In the genomic region with DNA sequence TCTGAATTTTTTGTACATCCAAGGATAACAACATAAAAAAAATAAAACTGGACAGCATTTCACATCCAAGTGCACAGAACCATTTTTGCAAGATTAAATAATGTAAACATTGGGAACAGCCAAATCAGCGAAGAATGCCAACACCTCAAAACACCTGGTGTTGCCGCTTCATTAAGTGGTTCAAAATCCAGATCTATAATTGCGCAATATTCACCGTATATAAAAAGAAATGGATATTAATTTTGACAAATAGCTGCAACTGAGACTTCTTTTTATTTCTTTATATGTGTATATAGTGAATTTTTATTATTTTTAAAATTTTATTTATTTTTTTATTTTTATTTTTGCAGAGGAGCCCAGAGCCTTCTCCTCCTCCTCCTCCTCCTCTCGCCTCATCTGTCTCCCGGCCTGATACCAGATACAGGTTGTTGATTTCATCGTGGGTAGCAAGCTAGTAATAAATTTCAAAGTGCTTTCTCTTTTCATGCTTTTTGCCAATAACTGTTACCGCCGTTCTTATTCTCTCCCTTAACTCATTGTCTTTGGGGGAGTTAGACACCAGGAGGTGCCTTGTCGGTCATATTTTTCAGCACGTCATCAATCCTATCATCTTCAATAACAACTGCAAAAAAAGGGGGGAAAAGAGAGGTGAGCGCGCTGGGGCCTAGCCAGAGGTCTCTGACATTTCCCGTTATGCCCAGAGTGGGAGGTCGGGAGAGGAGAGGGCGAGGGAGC, we compare ENCODE assay signal across 9 cellular contexts. TPM values are rescaled to one million over a fixed set of nuclear protein-coding genes. Genes with fewer than 3 reads are reported as not detected.
A peak's percentile ranks its signal among the peaks of the same experiment; 100 is the strongest.
DNase-seq lines count a peak whose midpoint lies in the region; FAIRE-seq and TF ChIP-seq lines count a peak whose summit lies in the region.
"Had no signal": no experiment of that assay in that cellular context is flagged by ENCODE, and none has a peak within 500 bp of the region (broad histone marks: within the 10 kb centered on the region; RNA-seq: fewer than 3 reads in every experiment).

No MANE protein-coding gene starts in this region.

- H3K36me3 Mint-ChIP-seq in astrocyte (ENCODE audit: low read depth, unreplicated experiment): no peaks in the 10 kb centered on the region

- H3K27ac Mint-ChIP-seq in astrocyte (ENCODE audit: unreplicated experiment): no peak overlapping the region

- H3K36me3 ChIP-seq in HUES64 (ENCODE audit: insufficient read depth, low read length): no peaks in the 10 kb centered on the region
- H3K36me3 ChIP-seq in astrocyte (ENCODE audit: insufficient read depth, low read length): no peaks in the 10 kb centered on the region
- no peaks in the 10 kb centered on the region for H3K36me3 ChIP-seq in iPS-20b (ENCODE audit: insufficient read depth, low read depth, low read length)
- peaks cover 19% of the 10 kb centered on the region for H3K36me3 ChIP-seq in skeletal muscle satellite cell (ENCODE audit: insufficient read depth, low read length)

- DNase-seq in astrocyte (ENCODE audit: low read depth): no peak
- no peak for DNase-seq in UCSD-AML1 (lab: John Stamatoyannopoulos, UW; ENCODE audit: unreplicated experiment)
- no peak for DNase-seq in amniotic stem cell (lab: John Stamatoyannopoulos, UW)
- no peak for DNase-seq in KBM-7
- no peak for DNase-seq in SK-N-DZ (ENCODE audit: low spot score)
- DNase-seq: activated CD4-positive, alpha-beta T cell treated with anti-CD3 and anti-CD28 coated beads, Interleukin-2, amount 50 U/mL, for 4 hours had no signal

- H3K9ac ChIP-seq in HUES64 (ENCODE audit: low read depth, low read length) (no peak overlapping the region), astrocyte (ENCODE audit: low read length) (peak overlapping the region; percentile 95), iPS-20b (ENCODE audit: low read depth, low read length) (no peak overlapping the region), skeletal muscle satellite cell (ENCODE audit: low read depth, low read length) (peak overlapping the region; percentile 91)

- in situ Hi-C loops in KBM-7 (cut with MboI; ENCODE audit: low pct_unique_long_range_greater_than_20kb, low sequenced_read_pairs): loop anchor here (25.0 kb wide), 1 partner anchor 271 kb away; no protein-coding TSS in a partner anchor

- H3K27me3 ChIP-seq in HUES64 (ENCODE audit: insufficient read depth, low read length) (peaks cover 70% of the 10 kb centered on the region), astrocyte (ENCODE audit: insufficient read depth, low read length) (no peaks in the 10 kb centered on the region), iPS-20b (ENCODE audit: insufficient read depth, low read length) (peaks cover 93% of the 10 kb centered on the region), skeletal muscle satellite cell (ENCODE audit: control insufficient read depth, insufficient read depth, low read length) (no peaks in the 10 kb centered on the region)

- no peaks in the 10 kb centered on the region for H3K9me3 Mint-ChIP-seq in astrocyte (ENCODE audit: unreplicated experiment)

- 36% methylated on average over 12 of the region's 16 CpGs for WGBS in HUES64

- H2AFZ ChIP-seq in astrocyte (ENCODE audit: low read depth, low read length): peak overlapping the region; percentile 69

- H3K27ac ChIP-seq in HUES64 (ENCODE audit: low read depth, low read length) (no peak overlapping the region), astrocyte (ENCODE audit: low read depth, low read length) (no peak overlapping the region), iPS-20b (ENCODE audit: low read length) (no peak overlapping the region)

- H3K4me3 Mint-ChIP-seq in astrocyte (ENCODE audit: unreplicated experiment): peak overlapping the region; percentile 91

- H3K4me2 ChIP-seq in astrocyte (ENCODE audit: low read length): peak overlapping the region; percentile 100
- H3K4me2 ChIP-seq in skeletal muscle satellite cell (ENCODE audit: low read length): peak overlapping the region; percentile 99

- H3K79me2 ChIP-seq in astrocyte (ENCODE audit: insufficient read depth, low read length): peaks cover 26% of the 10 kb centered on the region

- TF ChIP-seq CTCF in astrocyte (IDR thresholded peaks at IDR 0.05; ENCODE audit: insufficient read depth, low read depth, low read length): no peak

- no peak for FAIRE-seq in astrocyte (lab: Jason Lieb, UNC)

- H3K4me3 ChIP-seq in HUES64 (ENCODE audit: low read length): peak overlapping the region; percentile 78
- H3K4me3 ChIP-seq in astrocyte (ENCODE audit: insufficient read depth, low read depth, low read length): peak overlapping the region; percentile 92
- peak overlapping the region; percentile 73 for H3K4me3 ChIP-seq in iPS-20b (ENCODE audit: low read length)
- peak overlapping the region; percentile 100 for H3K4me3 ChIP-seq in skeletal muscle satellite cell (ENCODE audit: low read length)

- peaks cover 30% of the 10 kb centered on the region for H3K4me1 Mint-ChIP-seq in astrocyte (ENCODE audit: low read depth, unreplicated experiment)

- H3K9me3 ChIP-seq in HUES64 (ENCODE audit: insufficient read depth, low read depth, low read length): no peaks in the 10 kb centered on the region
- H3K9me3 ChIP-seq in astrocyte (ENCODE audit: insufficient read depth, low read depth, low read length): no peaks in the 10 kb centered on the region
- H3K9me3 ChIP-seq in iPS-20b (ENCODE audit: insufficient read depth, low read depth, low read length): no peaks in the 10 kb centered on the region
- H3K9me3 ChIP-seq in skeletal muscle satellite cell (replicated peaks; ENCODE audit: low read length): no peaks in the 10 kb centered on the region

- H3K4me1 ChIP-seq in HUES64 (ENCODE audit: insufficient read depth, low read length): peaks cover 26% of the 10 kb centered on the region
- H3K4me1 ChIP-seq in astrocyte (ENCODE audit: insufficient read depth, low read length): peaks cover 23% of the 10 kb centered on the region
- peaks cover 15% of the 10 kb centered on the region; the same call in 1 of the 2 replicates for H3K4me1 ChIP-seq in iPS-20b (ENCODE audit: insufficient read depth, low read length)
- peaks cover 40% of the 10 kb centered on the region for H3K4me1 ChIP-seq in skeletal muscle satellite cell (ENCODE audit: control insufficient read depth, insufficient read depth, low read length)

- H3K27me3 Mint-ChIP-seq in astrocyte (ENCODE audit: low read depth, unreplicated experiment): peaks cover 16% of the 10 kb centered on the region

- H4K20me1 ChIP-seq in astrocyte (ENCODE audit: insufficient read depth, low read length): peaks cover 46% of the 10 kb centered on the region

RNA-seq across cellular contexts. Expression of a gene that starts 2.7 kb away (rescaled TPM):
- 6.3 TPM for polyA plus RNA-seq in HUES64 (2013, experiment 1 of 2)
- polyA plus RNA-seq in HUES64 (2013, experiment 2 of 2): 11.6 TPM
- total RNA-seq in astrocyte: 17.5 and 18.9 TPM in 2 replicates
- 14.9 and 15.0 TPM in 2 replicates for total RNA-seq in skeletal muscle satellite cell (2012; rRNA removed)
- polyA plus RNA-seq in SK-N-DZ (2014; cell fraction: cytosol; rRNA removed): 4.9 and 5.3 TPM in 2 replicates
- 1.3 and 3.1 TPM in 2 replicates for polyA plus RNA-seq in SK-N-DZ (2014; cell fraction: nucleus; rRNA removed)

RNA-seq across cellular contexts. Expression of a gene that starts 24.7 kb away (rescaled TPM):
- 16.6 TPM for polyA plus RNA-seq in HUES64 (2013, experiment 1 of 2)
- 18.6 TPM for polyA plus RNA-seq in HUES64 (2013, experiment 2 of 2)
- total RNA-seq in astrocyte: 30.1 and 32.5 TPM in 2 replicates
- total RNA-seq in skeletal muscle satellite cell (2012; rRNA removed): 26.0 and 26.1 TPM in 2 replicates
- 23.8 and 27.3 TPM in 2 replicates for polyA plus RNA-seq in SK-N-DZ (2014; cell fraction: cytosol; rRNA removed)
- polyA plus RNA-seq in SK-N-DZ (2014; cell fraction: nucleus; rRNA removed): 10.6 and 13.3 TPM in 2 replicates

Comparison
In these comparisons a context has a peak if more than half of its experiments do, and no peak if none do; other contexts are left out.
1. H3K9ac ChIP-seq: peak in astrocyte (single experiment) and skeletal muscle satellite cell (single experiment); none in HUES64 (single experiment) and iPS-20b (single experiment).
2. Peak in every context shown above with its lines, with median percentiles within 50 percentile points of each other: H3K4me3 ChIP-seq.